In the genomic region with DNA sequence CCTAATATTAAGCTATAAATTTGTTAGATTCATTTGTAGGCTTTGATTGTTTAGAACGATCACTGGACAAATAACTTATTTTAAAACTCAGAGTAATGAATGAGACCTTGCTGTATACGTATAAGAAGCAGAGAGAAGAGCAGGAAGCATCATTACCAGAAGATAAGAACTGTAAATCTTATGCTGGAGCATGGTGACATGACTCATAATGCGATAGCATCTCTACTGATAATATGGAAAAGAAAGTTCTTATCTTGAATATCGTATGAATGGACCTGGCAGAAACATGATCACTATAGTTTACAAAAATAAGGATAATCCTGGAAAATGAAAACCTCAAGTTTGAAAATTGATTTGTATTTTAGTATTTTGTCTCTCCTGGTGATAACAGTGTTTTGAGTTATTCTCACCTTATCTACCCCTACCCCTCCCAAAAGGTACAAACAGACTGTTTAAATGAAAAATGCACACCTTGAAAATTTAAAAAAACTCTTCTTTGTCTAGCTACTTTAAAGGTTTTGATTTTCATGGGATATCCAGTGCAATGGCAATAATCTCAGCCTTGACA, we compare ENCODE assay signal across 22 cellular contexts. TPM values are rescaled to one million over a fixed set of nuclear protein-coding genes. Genes with fewer than 3 reads are reported as not detected.
"Had no signal": no experiment of that assay in that cellular context is flagged by ENCODE, and none has a peak within 500 bp of the region (broad histone marks: within the 10 kb centered on the region; RNA-seq: fewer than 3 reads in every experiment).

No MANE protein-coding gene starts in this region.

- FAIRE-seq: keratinocyte had no signal

- H3K4me3 ChIP-seq: coronary artery, esophagus squamous epithelium, gastrocnemius medialis, mucosa of descending colon, ovary, upper lobe of left lung had no signal

- H3K36me3 ChIP-seq: esophagus squamous epithelium, gastrocnemius medialis, ovary, upper lobe of left lung had no signal

- DNase-seq: activated B cell treated with CpG ODN at 0.5 μM for 24 hours; activated CD4-positive, alpha-beta T cell treated with anti-CD3 and anti-CD28 coated beads for 4 hours; activated CD4-positive, alpha-beta T cell treated with anti-CD3 and anti-CD28 coated beads, Interleukin-2, amount 50 U/mL, for 48 hours; activated CD8-positive, alpha-beta memory T cell treated with anti-CD3 and anti-CD28 coated beads, Interleukin-2, amount 50 U/mL, for 48 hours; activated naive CD4-positive, alpha-beta T cell treated with Interleukin-2 at 50 U/mL for 16 hours; activated T-cell treated with anti-CD3 and anti-CD28 coated beads, Interleukin-2, amount 50 U/mL, for 4 hours; cerebellar nuclear complex; esophagus squamous epithelium; gastrocnemius medialis; hypothalamus; left colon; mucosa of descending colon; ovary; right cardiac atrium; stimulated activated CD4-positive, alpha-beta T cell treated with anti-CD3 and anti-CD28 coated beads, Interleukin-12 subunit alpha, Interleukin-12 subunit beta, amount 100 ng/mL, for 4 hours; stimulated activated CD4-positive, alpha-beta T cell treated with anti-CD3 and anti-CD28 coated beads, Interleukin-4, amount 100 ng/mL, for 4 hours; stimulated activated naive CD8-positive, alpha-beta T cell treated with anti-CD3 and anti-CD28 coated beads, Interleukin-15, Interleukin-2, amounts not matched to agents 100 U/mL and 50 U/mL, for 24 hours; T-cell; upper lobe of left lung had no signal

- H3K27ac ChIP-seq: coronary artery, esophagus squamous epithelium, gastrocnemius medialis, ovary, upper lobe of left lung had no signal

- H3K9me3 ChIP-seq: gastrocnemius medialis, mucosa of descending colon, ovary, upper lobe of left lung had no signal

- ATAC-seq: activated T-cell treated with anti-CD3 and anti-CD28 coated beads, Interleukin-2, amount 50 U/mL, for 4 hours; gastrocnemius medialis; left colon; mucosa of descending colon; right cardiac atrium; stimulated activated naive CD8-positive, alpha-beta T cell treated with anti-CD3 and anti-CD28 coated beads, Interleukin-15, Interleukin-2, amounts not matched to agents 100 U/mL and 50 U/mL, for 24 hours; T-cell had no signal

- H3K27me3 ChIP-seq: esophagus squamous epithelium, gastrocnemius medialis, ovary, upper lobe of left lung had no signal

RNA-seq across cellular contexts. Expression of gene NKAPL, which starts 5.8 kb away (rescaled TPM):
- total RNA-seq: activated T-helper 2 cell treated with anti-CD3 and anti-CD28 coated beads, Interferon-gamma antibody, Interleukin-2, Interleukin-4, amounts not matched to agents 10 μg/mL and 5 μg/mL and 100 μg/mL, durations not matched to agents 14 hours and 24 hours and 36 hours had no signal
